Comparison of ENCODE assay signal across 9 cellular contexts in the genomic region with DNA sequence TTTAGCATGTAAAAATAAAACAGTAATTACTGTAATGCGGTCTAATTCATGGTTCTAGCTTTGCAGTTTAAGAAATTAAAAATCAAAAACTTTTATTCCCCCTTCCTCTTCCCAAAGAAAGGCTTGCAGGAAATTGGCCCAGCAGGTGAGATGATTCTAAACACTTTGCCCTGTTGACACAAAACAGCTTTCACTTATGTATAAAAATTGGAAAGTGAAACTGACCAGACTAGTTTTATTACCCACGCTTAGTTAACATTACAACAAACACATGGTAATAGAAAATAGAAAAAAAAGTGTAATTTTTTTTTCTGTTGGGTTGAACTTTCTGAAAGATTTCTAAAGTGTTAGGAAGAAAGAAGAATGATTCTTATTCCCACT. TPM values are rescaled to one million over a fixed set of nuclear protein-coding genes. Genes with fewer than 3 reads are reported as not detected.
DNase-seq lines count a peak whose midpoint lies in the region; ATAC-seq, FAIRE-seq and TF ChIP-seq lines count a peak whose summit lies in the region.
"Had no signal": no experiment of that assay in that cellular context is flagged by ENCODE, and none has a peak within 500 bp of the region (broad histone marks: within the 10 kb centered on the region; RNA-seq: fewer than 3 reads in every experiment).

No MANE protein-coding gene starts in this region.

- no peaks in the 10 kb centered on the region for H3K27me3 ChIP-seq in CD4-positive, alpha-beta T cell (ENCODE audit: control insufficient read depth, insufficient read depth, low read length)
- H3K27me3 ChIP-seq in Loucy (ENCODE audit: insufficient read depth, low read length, poor library complexity, severe bottlenecking) (no peaks in the 10 kb centered on the region), dorsolateral prefrontal cortex (no peaks in the 10 kb centered on the region)

- peaks cover 16% of the 10 kb centered on the region for H3K36me3 Mint-ChIP-seq in CD4-positive, alpha-beta T cell (ENCODE audit: low read depth)
- peaks cover 4% of the 10 kb centered on the region for H3K36me3 Mint-ChIP-seq in nephron progenitor cell (ENCODE audit: low read depth)

- H3K27me3 Mint-ChIP-seq in CD4-positive, alpha-beta T cell: no peaks in the 10 kb centered on the region
- H3K27me3 Mint-ChIP-seq in nephron progenitor cell (ENCODE audit: low read depth, poor library complexity): peaks cover 3% of the 10 kb centered on the region

- peak overlapping the region; percentile 83 for H3K27ac ChIP-seq in CD4-positive, alpha-beta T cell (ENCODE audit: low read depth, low read length)
- H3K27ac ChIP-seq in dorsolateral prefrontal cortex: peak overlapping the region; percentile 11 to 99 (median 94)

- H3K79me2 ChIP-seq in Loucy (ENCODE audit: insufficient read depth, low read length): peaks cover 37% of the 10 kb centered on the region

- H3K27ac Mint-ChIP-seq in CD4-positive, alpha-beta T cell: peak overlapping the region; percentile 89
- H3K27ac Mint-ChIP-seq in nephron progenitor cell: peak overlapping the region; percentile 91

- H4K20me1 ChIP-seq in Loucy (ENCODE audit: insufficient read depth, low read length, poor library complexity, severe bottlenecking): peaks cover 35% of the 10 kb centered on the region

- no peak for FAIRE-seq in D721Med (lab: Jason Lieb, UNC)
- FAIRE-seq: TTC549 had no signal

- H3K4me3 Mint-ChIP-seq in CD4-positive, alpha-beta T cell: peak overlapping the region; percentile 91
- H3K4me3 Mint-ChIP-seq in nephron progenitor cell: peak overlapping the region; percentile 98

- no peaks in the 10 kb centered on the region for H3K36me3 ChIP-seq in Loucy (ENCODE audit: insufficient read depth, low read length)

- no peaks in the 10 kb centered on the region for H3K9me3 Mint-ChIP-seq in CD4-positive, alpha-beta T cell
- H3K9me3 Mint-ChIP-seq in nephron progenitor cell: peaks cover 4% of the 10 kb centered on the region

- no peak for ATAC-seq in CD4-positive, alpha-beta T cell (ENCODE audit: poor library complexity)
- no peak for ATAC-seq in HG03175 (IDR thresholded peaks at IDR 0.05; ENCODE audit: unreplicated experiment)

- no peak for TF ChIP-seq CTCF in CD4-positive, alpha-beta T cell (IDR thresholded peaks at IDR 0.05)
- TF ChIP-seq CTCF in Loucy (conservative IDR thresholded peaks at IDR 0.05; ENCODE audit: low read length) (no peak), dorsolateral prefrontal cortex (IDR thresholded peaks at IDR 0.05 in 54 of 56, conservative IDR thresholded peaks at IDR 0.05 in 2 of 56; ENCODE audit: low read depth in 1 of 56, partially characterized antibody in 56 of 56) (no peak), nephron progenitor cell (IDR thresholded peaks at IDR 0.05) (no peak), D721Med (IDR thresholded peaks at IDR 0.05; ENCODE audit: insufficient read depth, missing control alignments) (no peak)

- DNase-seq in CD4-positive, alpha-beta T cell: no peak
- DNase-seq in dorsolateral prefrontal cortex (no peak), nephron progenitor cell (no peak), RPMI8226 (no peak), D721Med (ENCODE audit: insufficient read length, low spot score) (no peak), inferior parietal cortex (ENCODE audit: extremely low spot score) (no peak)

- H3F3A ChIP-seq in Loucy (ENCODE audit: low read depth): no peaks in the 10 kb centered on the region

- peak overlapping the region; percentile 94 for H3K4me2 ChIP-seq in Loucy (ENCODE audit: low read depth, low read length, poor library complexity, severe bottlenecking)

- H3K4me3 ChIP-seq in Loucy (ENCODE audit: low read length, poor library complexity, severe bottlenecking) (peak overlapping the region; percentile 98), dorsolateral prefrontal cortex (peak overlapping the region in 58 of 59 donors; percentile 44 to 99 (median 93))

- no peaks in the 10 kb centered on the region for H3K9me3 ChIP-seq in CD4-positive, alpha-beta T cell (ENCODE audit: control insufficient read depth, low read length)
- H3K9me3 ChIP-seq in Loucy (ENCODE audit: insufficient read depth, low read depth, low read length): no peaks in the 10 kb centered on the region

- CTCF ChIA-PET in CD4-positive, alpha-beta T cell (lab: Charles Lee): interaction anchor here (0.9 to 1.9 kb wide), 4 partner anchors 15 to 1523 kb away, joined by 3 to 10 read pairs (median 4); partner anchors contain the start of gene TFAM

- intact Hi-C loops in CD4-positive, alpha-beta T cell (cut with DNase I, micrococcal nuclease): loop anchor here (1.0 to 10.0 kb wide), 7 partner anchors 40 to 1987 kb away; partner anchors contain the start of genes CDK1 (in 2 of the 2), CISD1 (in 1 of the 2) and IPMK (in 1 of the 2)
- intact Hi-C loops in dorsolateral prefrontal cortex (cut with DNase I): loop anchor here (5.0 to 10.0 kb wide), 4 partner anchors 75 to 280 kb away; no protein-coding TSS in a partner anchor

- H3K4me1 Mint-ChIP-seq in CD4-positive, alpha-beta T cell (ENCODE audit: low read depth): peaks cover 56% of the 10 kb centered on the region
- H3K4me1 Mint-ChIP-seq in nephron progenitor cell: peaks cover 52% of the 10 kb centered on the region

- peak overlapping the region; percentile 94 for H2AFZ ChIP-seq in Loucy (ENCODE audit: low read length)

- no peaks in the 10 kb centered on the region for H3K9me2 ChIP-seq in Loucy (replicated peaks; ENCODE audit: low read depth, low read length)

- H3K9ac ChIP-seq in Loucy (ENCODE audit: low read depth, low read length, poor library complexity, severe bottlenecking): peak overlapping the region; percentile 94

- POLR2A ChIA-PET in CD4-positive, alpha-beta T cell (lab: Charles Lee): interaction anchor here (1.1 to 3.6 kb wide), 4 partner anchors 28 to 1523 kb away, joined by 3 to 30 read pairs (median 3); no protein-coding TSS in a partner anchor

- H3K4me1 ChIP-seq in Loucy (ENCODE audit: insufficient read depth, low read length, poor library complexity, severe bottlenecking): peaks cover 43% of the 10 kb centered on the region

RNA-seq across cellular contexts. Expression of gene CCDC6, which starts 1.2 kb away (rescaled TPM):
- total RNA-seq in CD4-positive, alpha-beta T cell: 10 to 100 TPM; 21.6 to 22.1 TPM
- total RNA-seq in dorsolateral prefrontal cortex: 10 to 100 TPM; 30.9 to 97.2 (median 68.8) TPM
